Comparison of ENCODE assay signal across 1 cellular context in the genomic region with DNA sequence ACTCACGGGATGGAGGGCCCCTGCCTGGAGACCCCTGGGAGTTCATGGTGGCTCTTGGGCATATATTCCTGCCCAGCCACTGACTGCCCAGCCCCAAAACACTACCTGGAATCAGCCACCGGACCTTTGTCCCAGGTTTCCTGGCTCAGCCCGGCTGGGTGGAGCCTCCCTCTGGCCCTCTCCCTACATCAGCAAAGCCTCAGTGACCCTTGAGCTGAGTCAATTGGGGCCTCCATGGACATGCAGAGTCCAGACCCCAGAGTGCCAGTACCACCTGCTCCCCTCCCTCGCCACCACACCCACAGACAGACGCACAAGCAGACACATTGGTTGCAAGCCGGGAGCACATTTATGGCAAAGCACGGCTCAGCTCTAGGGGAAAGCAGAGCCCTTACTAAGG. TPM values are rescaled to one million over a fixed set of nuclear protein-coding genes. Genes with fewer than 3 reads are reported as not detected.
"Had no signal": no experiment of that assay in that cellular context is flagged by ENCODE, and none has a peak within 500 bp of the region (broad histone marks: within the 10 kb centered on the region; RNA-seq: fewer than 3 reads in every experiment).

No MANE protein-coding gene starts in this region.

RNA-seq across cellular contexts. Expression of gene RNU1-3, which starts 30.4 kb away (rescaled TPM):
- polyA plus RNA-seq: IMR-90 had no signal

RNA-seq across cellular contexts. Expression of gene RNU1-4, which starts 43.2 kb away (rescaled TPM):
- polyA plus RNA-seq: IMR-90 had no signal
